ENCODE assay signal across 29 cellular contexts in genomic region chr5:160703547-160704189, GRCh38.
"Had no signal": no experiment of that assay in that cellular context is flagged by ENCODE, and none has a peak within 500 bp of the region (broad histone marks: within the 10 kb centered on the region; RNA-seq: fewer than 3 reads in every experiment).

No MANE protein-coding gene starts in this region.

- H3K27me3 ChIP-seq: ascending aorta, cardiac muscle cell, MG63, SJCRH30 had no signal

- H3K9me3 ChIP-seq: ascending aorta, MG63, SJCRH30 had no signal

- H3K9me3 Mint-ChIP-seq: activated naive CD4-positive, alpha-beta T cell treated with anti-CD3 and anti-CD28 coated beads, Interleukin-2, amount 50 U/mL, for 24 hours; activated naive CD8-positive, alpha-beta T cell treated with anti-CD3 and anti-CD28 coated beads, Interleukin-2, amount 10 ng/mL, durations not matched to agents 7 days and 5 days; activated T-cell treated with anti-CD3 and anti-CD28 coated beads, Interleukin-2, amount 50 U/mL, for 24 hours; activated T-helper 2 cell treated with anti-CD3 and anti-CD28 coated beads, Interferon-gamma antibody, Interleukin-2, Interleukin-4, amounts not matched to agents 10 μg/mL and 5 μg/mL and 100 μg/mL, durations not matched to agents 14 hours and 24 hours and 36 hours; central memory CD8-positive, alpha-beta T cell had no signal

- H3K4me1 Mint-ChIP-seq: activated CD4-positive, alpha-beta T cell treated with anti-CD3 and anti-CD28 coated beads for 36 hours; activated CD4-positive, alpha-beta T cell treated with anti-CD3 and anti-CD28 coated beads, Interleukin-2, amount 10 ng/mL, durations not matched to agents 7 days and 5 days; activated naive CD4-positive, alpha-beta T cell treated with anti-CD3 and anti-CD28 coated beads, Interleukin-2, amount 50 U/mL, for 24 hours; activated naive CD8-positive, alpha-beta T cell treated with anti-CD3 and anti-CD28 coated beads, Interleukin-2, amount 10 ng/mL, durations not matched to agents 7 days and 5 days; central memory CD8-positive, alpha-beta T cell had no signal

- DNase-seq: activated CD4-positive, alpha-beta T cell treated with anti-CD3 and anti-CD28 coated beads for 36 hours; activated CD4-positive, alpha-beta T cell treated with anti-CD3 and anti-CD28 coated beads, Interleukin-2, amount 10 ng/mL, durations not matched to agents 7 days and 5 days; activated CD4-positive, alpha-beta T cell treated with anti-CD3 and anti-CD28 coated beads, Interleukin-2, amount 50 U/mL, for 48 hours; activated CD8-positive, alpha-beta T cell treated with anti-CD3 and anti-CD28 coated beads, Interleukin-2, amount 10 ng/mL, durations not matched to agents 7 days and 5 days; activated gamma-delta T cell; activated naive CD4-positive, alpha-beta T cell treated with Interleukin-2 at 50 U/mL for 16 hours; activated naive CD8-positive, alpha-beta T cell treated with anti-CD3 and anti-CD28 coated beads, Interleukin-2, amount 10 ng/mL, durations not matched to agents 7 days and 5 days; activated T-cell treated with anti-CD3 and anti-CD28 coated beads, Interleukin-2, amount 50 U/mL, for 24 hours; amygdala; MG63; NCI-H1105; NCI-H1417 treated with DMSO at 0.1 percent for 48 hours; NCI-H187 treated with DMSO at 0.1 percent for 48 hours; NCI-H2081; NCI-H226; NCI-H446 treated with DMSO at 0.1 percent for 48 hours; NCI-H524; NCI-H69; NCI-H82; SHP77; SJCRH30; T1000 had no signal

- H3K4me1 ChIP-seq: ascending aorta, SJCRH30 had no signal

- H3K36me3 Mint-ChIP-seq: activated naive CD4-positive, alpha-beta T cell treated with anti-CD3 and anti-CD28 coated beads, Interleukin-2, amount 50 U/mL, for 24 hours; activated naive CD8-positive, alpha-beta T cell treated with anti-CD3 and anti-CD28 coated beads, Interleukin-2, amount 10 ng/mL, durations not matched to agents 7 days and 5 days had no signal

- H3K4me3 ChIP-seq: ascending aorta, cardiac muscle cell, MG63, SJCRH30, SK-N-MC had no signal

- H3K27ac ChIP-seq: ascending aorta, cardiac muscle cell, SJCRH30, SK-N-MC had no signal

- ATAC-seq: activated CD4-positive, alpha-beta T cell treated with anti-CD3 and anti-CD28 coated beads for 36 hours; activated CD8-positive, alpha-beta T cell treated with anti-CD3 and anti-CD28 coated beads, Interleukin-2, amount 10 ng/mL, durations not matched to agents 7 days and 5 days; Panc1 had no signal

- H3K36me3 ChIP-seq: ascending aorta, cardiac muscle cell, MG63, SJCRH30 had no signal

- H3K4me3 Mint-ChIP-seq: activated CD4-positive, alpha-beta T cell treated with anti-CD3 and anti-CD28 coated beads for 36 hours; activated CD4-positive, alpha-beta T cell treated with anti-CD3 and anti-CD28 coated beads, Interleukin-2, amount 10 ng/mL, durations not matched to agents 7 days and 5 days; activated CD8-positive, alpha-beta T cell treated with anti-CD3 and anti-CD28 coated beads, Interleukin-2, amount 10 ng/mL, durations not matched to agents 7 days and 5 days; activated naive CD4-positive, alpha-beta T cell treated with anti-CD3 and anti-CD28 coated beads, Interleukin-2, amount 50 U/mL, for 24 hours; activated naive CD8-positive, alpha-beta T cell treated with anti-CD3 and anti-CD28 coated beads, Interleukin-2, amount 10 ng/mL, durations not matched to agents 7 days and 5 days; activated T-cell treated with anti-CD3 and anti-CD28 coated beads, Interleukin-2, amount 50 U/mL, for 24 hours; central memory CD8-positive, alpha-beta T cell had no signal

- H3K27ac Mint-ChIP-seq: activated CD4-positive, alpha-beta T cell treated with anti-CD3 and anti-CD28 coated beads for 36 hours; activated CD4-positive, alpha-beta T cell treated with anti-CD3 and anti-CD28 coated beads, Interleukin-2, amount 10 ng/mL, durations not matched to agents 7 days and 5 days; activated CD8-positive, alpha-beta T cell treated with anti-CD3 and anti-CD28 coated beads, Interleukin-2, amount 10 ng/mL, durations not matched to agents 7 days and 5 days; activated naive CD4-positive, alpha-beta T cell treated with anti-CD3 and anti-CD28 coated beads, Interleukin-2, amount 50 U/mL, for 24 hours; activated naive CD8-positive, alpha-beta T cell treated with anti-CD3 and anti-CD28 coated beads, Interleukin-2, amount 10 ng/mL, durations not matched to agents 7 days and 5 days; activated T-cell treated with anti-CD3 and anti-CD28 coated beads, Interleukin-2, amount 50 U/mL, for 24 hours; activated T-helper 2 cell treated with anti-CD3 and anti-CD28 coated beads, Interferon-gamma antibody, Interleukin-2, Interleukin-4, amounts not matched to agents 10 μg/mL and 5 μg/mL and 100 μg/mL, durations not matched to agents 14 hours and 24 hours and 36 hours had no signal

- H3K27me3 Mint-ChIP-seq: activated naive CD4-positive, alpha-beta T cell treated with anti-CD3 and anti-CD28 coated beads, Interleukin-2, amount 50 U/mL, for 24 hours had no signal
